ENCODE assay signal across 21 cellular contexts in genomic region chrX:73765776-73766465, GRCh38.
A peak's percentile ranks its signal among the peaks of the same experiment; 100 is the strongest.
DNase-seq lines count a peak whose midpoint lies in the region; ATAC-seq and TF ChIP-seq lines count a peak whose summit lies in the region.
"Had no signal": no experiment of that assay in that cellular context is flagged by ENCODE, and none has a peak within 500 bp of the region (broad histone marks: within the 10 kb centered on the region; RNA-seq: fewer than 3 reads in every experiment).

No MANE protein-coding gene starts in this region.

- intact Hi-C loops in spleen (cut with DNase I; ENCODE audit: low total_unique reads) = no loop called here

- no peaks in the 10 kb centered on the region for H3K4me1 ChIP-seq in spleen
- H3K4me1 ChIP-seq: upper lobe of left lung had no signal

- no peak overlapping the region for H3K27ac ChIP-seq in spleen
- H3K27ac ChIP-seq: coronary artery, neutrophil, upper lobe of left lung had no signal

- no peaks in the 10 kb centered on the region for H3K36me3 ChIP-seq in spleen
- H3K36me3 ChIP-seq: neutrophil, upper lobe of left lung had no signal

- WGBS in spleen, 5 donors = 74 to 82% (median 77%) methylated on average over 2 of the region's 2 CpGs

- H3K4me3 ChIP-seq in Jurkat, Clone E6-1 (ENCODE audit: low read length) = no peak overlapping the region
- no peak overlapping the region for H3K4me3 ChIP-seq in spleen
- H3K4me3 ChIP-seq: coronary artery, upper lobe of left lung had no signal

- no peak for ATAC-seq in GM18498 (IDR thresholded peaks at IDR 0.05; ENCODE audit: unreplicated experiment)
- ATAC-seq: activated CD8-positive, alpha-beta memory T cell treated with anti-CD3 and anti-CD28 coated beads, Interleukin-2, amount 10 ng/mL, durations not matched to agents 7 days and 5 days; effector memory CD8-positive, alpha-beta T cell; esophagus mucosa; HCT116 had no signal

- DNase-seq in NCI-H1436 (lab: John Stamatoyannopoulos, UW) (peak; percentile 26), NCI-H1436 treated with DMSO at 0.1 percent for 48 hours (lab: John Stamatoyannopoulos, UW) (no peak), NCI-H2171 treated with DMSO at 0.1 percent for 48 hours (lab: John Stamatoyannopoulos, UW) (peak; percentile 79), SHP77 (lab: John Stamatoyannopoulos, UW) (peak; percentile 43 to 50), NOMO-1 (lab: John Stamatoyannopoulos, UW; ENCODE audit: unreplicated experiment in 2 of 2) (no peak), spleen (no peak)
- DNase-seq in Jurkat, Clone E6-1 (ENCODE audit: low read depth, low spot score) = peak; percentile 59
- DNase-seq: activated CD4-positive, alpha-beta T cell treated with anti-CD3 and anti-CD28 coated beads, Interleukin-2, amount 10 ng/mL, durations not matched to agents 7 days and 5 days; activated CD8-positive, alpha-beta memory T cell treated with anti-CD3 and anti-CD28 coated beads, Interleukin-2, amount 10 ng/mL, durations not matched to agents 7 days and 5 days; effector memory CD8-positive, alpha-beta T cell; foreskin melanocyte; IMR-90; NCI-H1694; NCI-H510A; T-helper 9 cell; upper lobe of left lung had no signal

- no peak for TF ChIP-seq CTCF in spleen (IDR thresholded peaks at IDR 0.05 in 8 of 11, conservative IDR thresholded peaks at IDR 0.05 in 3 of 11)

- H3K27me3 ChIP-seq in spleen (replicated peaks in 1 of 7) = peaks cover 0 to 40% (median 3%) of the 10 kb centered on the region in 7 donors
- H3K27me3 ChIP-seq: neutrophil, upper lobe of left lung had no signal

- no peak for TF ChIP-seq POLR2A in spleen (IDR thresholded peaks at IDR 0.05)

- peaks cover 0 to 4% (median 0%) of the 10 kb centered on the region in 8 donors for H3K9me3 ChIP-seq in spleen
- H3K9me3 ChIP-seq: neutrophil, upper lobe of left lung had no signal

Comparison
In these comparisons a context has a peak if more than half of its experiments do, and no peak if none do; other contexts are left out.
1. DNase-seq: peak in NCI-H1436 (single experiment), Jurkat, Clone E6-1 (single experiment), NCI-H2171 treated with DMSO at 0.1 percent for 48 hours (single experiment) and SHP77 (2 of 2); none in NCI-H1436 treated with DMSO at 0.1 percent for 48 hours (single experiment), NOMO-1 (0 of 2) and spleen (single experiment).